ENCODE assay signal across 8 cellular contexts in the genomic region with DNA sequence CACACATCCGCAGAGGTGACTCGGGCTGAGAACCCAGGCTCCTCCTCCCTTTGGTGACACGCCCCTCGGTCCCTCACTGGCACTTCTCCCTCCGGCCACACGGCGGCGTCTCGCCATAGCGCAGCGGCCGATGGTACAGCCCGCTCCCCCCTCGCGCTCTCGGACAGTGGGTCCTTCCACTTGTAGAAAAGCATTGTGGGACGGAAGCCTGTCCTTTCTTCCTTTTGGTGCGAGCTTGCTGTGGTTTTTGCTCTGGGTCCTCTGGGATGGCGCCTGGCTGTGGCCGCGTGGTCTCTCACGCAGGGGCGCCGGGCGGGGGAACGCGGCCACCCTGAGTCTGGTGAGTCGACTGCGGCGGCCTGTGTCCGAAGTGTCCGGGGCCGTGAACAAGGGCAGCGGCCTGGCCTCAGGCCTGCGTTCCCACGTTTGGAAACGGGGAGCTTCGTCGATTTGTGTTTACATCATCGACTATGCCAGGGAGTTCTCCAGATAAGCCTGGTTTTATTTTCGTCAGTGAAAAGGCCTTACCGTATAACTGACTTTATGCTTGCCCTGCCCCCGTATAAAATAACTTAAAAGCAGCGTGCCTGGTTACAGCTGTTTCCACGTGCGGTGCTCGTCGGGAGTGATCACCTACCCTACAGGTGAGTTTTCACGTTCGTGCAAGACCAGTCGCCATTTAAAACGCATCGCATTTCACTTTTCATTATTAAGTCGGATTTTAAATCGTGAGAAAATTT.
DNase-seq lines count a peak whose midpoint lies in the region; ATAC-seq and TF ChIP-seq lines count a peak whose summit lies in the region.

No MANE protein-coding gene starts in this region.

- H3K27me3 ChIP-seq in esophagus muscularis mucosa: no peaks in the 10 kb centered on the region

- no peaks in the 10 kb centered on the region for H3K9me3 ChIP-seq in esophagus muscularis mucosa

- DNase-seq in Daoy (ENCODE audit: low read depth) (peak; percentile 92), KBM-7 (peak; percentile 92), esophagus muscularis mucosa (ENCODE audit: extremely low spot score) (peak; percentile 98), naive B cell (peak; percentile 90)
- peak; percentile 96 to 97 for DNase-seq in activated T-cell treated with anti-CD3 and anti-CD28 coated beads, Interleukin-2, amount 50 U/mL, for 48 hours
- DNase-seq in stimulated activated effector memory CD8-positive, alpha-beta T cell treated with anti-CD3 and anti-CD28 coated beads, Interleukin-12 subunit alpha, Interleukin-12 subunit beta, amount 100 ng/mL, for 72 hours (ENCODE audit: low spot score in 2 of 2): peak; percentile 95 to 99

- peaks cover 19 to 25% (median 25%) of the 10 kb centered on the region in 3 donors for H3K4me1 Mint-ChIP-seq in naive B cell
- H3K4me1 Mint-ChIP-seq in stimulated activated effector memory CD8-positive, alpha-beta T cell treated with anti-CD3 and anti-CD28 coated beads, Interleukin-12 subunit alpha, Interleukin-12 subunit beta, amount 100 ng/mL, for 72 hours: peaks cover 28% of the 10 kb centered on the region

- H3K4me3 ChIP-seq in esophagus muscularis mucosa: peak overlapping the region; percentile 72 to 85 (median 82)

- peaks cover 0 to 8% (median 2%) of the 10 kb centered on the region in 7 donors for H3K9me3 Mint-ChIP-seq in naive B cell
- no peaks in the 10 kb centered on the region for H3K9me3 Mint-ChIP-seq in stimulated activated effector memory CD8-positive, alpha-beta T cell treated with anti-CD3 and anti-CD28 coated beads, Interleukin-12 subunit alpha, Interleukin-12 subunit beta, amount 100 ng/mL, for 72 hours

- H3K36me3 ChIP-seq in esophagus muscularis mucosa: peaks cover 10 to 41% (median 34%) of the 10 kb centered on the region in 4 donors

- peaks cover 25 to 28% (median 27%) of the 10 kb centered on the region in 4 donors for H3K4me1 ChIP-seq in esophagus muscularis mucosa

- peak overlapping the region; percentile 80 to 86 (median 80) for H3K27ac ChIP-seq in esophagus muscularis mucosa (replicated peaks in 1 of 4)

- peak; percentile 80 for TF ChIP-seq POLR2A in esophagus muscularis mucosa (IDR thresholded peaks at IDR 0.05; ENCODE audit: low read depth)

- peak in 2 of 3 experiments; percentile 83 to 96 for TF ChIP-seq CTCF in esophagus muscularis mucosa (IDR thresholded peaks at IDR 0.05)

- peak overlapping the region; percentile 90 to 97 (median 96) for H3K4me3 Mint-ChIP-seq in naive B cell
- peak overlapping the region; percentile 81 for H3K4me3 Mint-ChIP-seq in stimulated activated effector memory CD8-positive, alpha-beta T cell treated with anti-CD3 and anti-CD28 coated beads, Interleukin-12 subunit alpha, Interleukin-12 subunit beta, amount 100 ng/mL, for 72 hours

- peaks cover 5 to 9% (median 7%) of the 10 kb centered on the region in 3 donors for H3K27me3 Mint-ChIP-seq in naive B cell

- no peak for TF ChIP-seq EP300 in esophagus muscularis mucosa (IDR thresholded peaks at IDR 0.05)

- under 1% methylated on average over 43 of the region's 55 CpGs for WGBS in esophagus muscularis mucosa

- peaks cover 14 to 19% of the 10 kb centered on the region in 2 donors for H3K36me3 Mint-ChIP-seq in naive B cell
- peaks cover 57% of the 10 kb centered on the region for H3K36me3 Mint-ChIP-seq in stimulated activated effector memory CD8-positive, alpha-beta T cell treated with anti-CD3 and anti-CD28 coated beads, Interleukin-12 subunit alpha, Interleukin-12 subunit beta, amount 100 ng/mL, for 72 hours

- peak overlapping the region; percentile 87 to 97 (median 93) for H3K27ac Mint-ChIP-seq in naive B cell
- peak overlapping the region; percentile 92 for H3K27ac Mint-ChIP-seq in stimulated activated effector memory CD8-positive, alpha-beta T cell treated with anti-CD3 and anti-CD28 coated beads, Interleukin-12 subunit alpha, Interleukin-12 subunit beta, amount 100 ng/mL, for 72 hours

- intact Hi-C loops in esophagus muscularis mucosa (cut with DNase I): no loop called here

- in situ Hi-C loops in KBM-7 (cut with MboI; ENCODE audit: low pct_unique_long_range_greater_than_20kb, low sequenced_read_pairs): no loop called here

- ATAC-seq in GM21723 (IDR thresholded peaks at IDR 0.05; ENCODE audit: unreplicated experiment) (peak; percentile 97), naive B cell (ENCODE audit: low read depth in 2 of 2) (peak; percentile 91 to 93)
- ATAC-seq in stimulated activated effector memory CD8-positive, alpha-beta T cell treated with anti-CD3 and anti-CD28 coated beads, Interleukin-12 subunit alpha, Interleukin-12 subunit beta, amount 100 ng/mL, for 72 hours: peak; percentile 97

TF ChIP-seq in PFSK-1, 5 proteins besides CTCF, POLR2A, EP300 and RAD21:
- peak; percentile 96 for TF ChIP-seq FOXP2 (optimal IDR thresholded peaks at IDR 0.05; ENCODE audit: borderline replicate concordance, extremely low read depth, extremely low read length, insufficient read depth)
- peak; percentile 52; the same call in 1 of the 2 replicates for TF ChIP-seq SIN3A (IDR thresholded peaks at IDR 0.05; ENCODE audit: borderline replicate concordance, insufficient read depth, low read length)
- TF ChIP-seq, protein P1, sequence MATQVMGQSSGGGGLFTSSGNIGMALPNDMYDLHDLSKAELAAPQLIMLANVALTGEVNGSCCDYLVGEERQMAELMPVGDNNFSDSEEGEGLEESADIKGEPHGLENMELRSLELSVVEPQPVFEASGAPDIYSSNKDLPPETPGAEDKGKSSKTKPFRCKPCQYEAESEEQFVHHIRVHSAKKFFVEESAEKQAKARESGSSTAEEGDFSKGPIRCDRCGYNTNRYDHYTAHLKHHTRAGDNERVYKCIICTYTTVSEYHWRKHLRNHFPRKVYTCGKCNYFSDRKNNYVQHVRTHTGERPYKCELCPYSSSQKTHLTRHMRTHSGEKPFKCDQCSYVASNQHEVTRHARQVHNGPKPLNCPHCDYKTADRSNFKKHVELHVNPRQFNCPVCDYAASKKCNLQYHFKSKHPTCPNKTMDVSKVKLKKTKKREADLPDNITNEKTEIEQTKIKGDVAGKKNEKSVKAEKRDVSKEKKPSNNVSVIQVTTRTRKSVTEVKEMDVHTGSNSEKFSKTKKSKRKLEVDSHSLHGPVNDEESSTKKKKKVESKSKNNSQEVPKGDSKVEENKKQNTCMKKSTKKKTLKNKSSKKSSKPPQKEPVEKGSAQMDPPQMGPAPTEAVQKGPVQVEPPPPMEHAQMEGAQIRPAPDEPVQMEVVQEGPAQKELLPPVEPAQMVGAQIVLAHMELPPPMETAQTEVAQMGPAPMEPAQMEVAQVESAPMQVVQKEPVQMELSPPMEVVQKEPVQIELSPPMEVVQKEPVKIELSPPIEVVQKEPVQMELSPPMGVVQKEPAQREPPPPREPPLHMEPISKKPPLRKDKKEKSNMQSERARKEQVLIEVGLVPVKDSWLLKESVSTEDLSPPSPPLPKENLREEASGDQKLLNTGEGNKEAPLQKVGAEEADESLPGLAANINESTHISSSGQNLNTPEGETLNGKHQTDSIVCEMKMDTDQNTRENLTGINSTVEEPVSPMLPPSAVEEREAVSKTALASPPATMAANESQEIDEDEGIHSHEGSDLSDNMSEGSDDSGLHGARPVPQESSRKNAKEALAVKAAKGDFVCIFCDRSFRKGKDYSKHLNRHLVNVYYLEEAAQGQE (IDR thresholded peaks at IDR 0.05; ENCODE audit: insufficient read depth in 1 of 2, low read depth in 2 of 2, low read length in 2 of 2): peak in 1 of 2 experiments; percentile 68; a peak in 2 of 4 replicates
- TF ChIP-seq TAF1 (IDR thresholded peaks at IDR 0.05; ENCODE audit: borderline replicate concordance, insufficient read depth, low read length): peak; percentile 98
- peak; percentile 98 for TF ChIP-seq POLR2AphosphoS5 (IDR thresholded peaks at IDR 0.05; ENCODE audit: low read depth, low read length)

Comparison
In these comparisons a context has a peak if more than half of its experiments do, and no peak if none do; other contexts are left out.
1. Peak in every context shown above with its lines: DNase-seq, ATAC-seq, H3K4me3 ChIP-seq and H3K27ac ChIP-seq.